Comparison of ENCODE assay signal across 21 cellular contexts in the genomic region with DNA sequence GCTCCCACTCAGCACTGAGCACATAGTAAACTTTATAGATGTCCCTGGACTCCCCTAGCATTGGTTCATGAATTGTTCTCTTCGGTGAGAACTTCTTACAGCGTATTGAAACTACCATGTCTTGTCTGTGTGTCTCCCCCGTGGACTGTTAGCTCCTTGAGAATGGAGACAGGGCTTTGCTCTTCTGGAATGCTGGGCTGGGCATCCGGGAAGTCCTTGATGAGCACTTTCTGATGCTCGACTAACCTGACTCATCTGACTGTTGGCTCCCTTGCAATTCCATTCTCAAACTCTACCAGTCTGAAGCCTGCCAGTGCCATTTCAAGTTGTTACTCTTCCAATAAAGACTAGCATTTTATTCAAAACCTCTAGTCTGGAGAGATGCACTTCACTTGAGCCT. TPM values are rescaled to one million over a fixed set of nuclear protein-coding genes. Genes with fewer than 3 reads are reported as not detected.
DNase-seq lines count a peak whose midpoint lies in the region; ATAC-seq, FAIRE-seq and TF ChIP-seq lines count a peak whose summit lies in the region.
"Had no signal": no experiment of that assay in that cellular context is flagged by ENCODE, and none has a peak within 500 bp of the region (broad histone marks: within the 10 kb centered on the region; RNA-seq: fewer than 3 reads in every experiment).

No MANE protein-coding gene starts in this region.

- no peak for FAIRE-seq in astrocyte (lab: Jason Lieb, UNC)
- FAIRE-seq: H54 had no signal

- no peaks in the 10 kb centered on the region for H3K79me2 ChIP-seq in astrocyte (ENCODE audit: insufficient read depth, low read length)

- H3K4me1 ChIP-seq in astrocyte (ENCODE audit: insufficient read depth, low read length) (peaks cover 35% of the 10 kb centered on the region), foreskin keratinocyte (peaks cover 15% of the 10 kb centered on the region)

- no peak overlapping the region for H3K4me3 ChIP-seq in astrocyte (ENCODE audit: insufficient read depth, low read depth, low read length)
- H3K4me3 ChIP-seq: left ventricle myocardium inferior had no signal

- H3K9me3 ChIP-seq in astrocyte (ENCODE audit: insufficient read depth, low read depth, low read length) = no peaks in the 10 kb centered on the region
- H3K9me3 ChIP-seq: left ventricle myocardium inferior had no signal

- H3K36me3 Mint-ChIP-seq in astrocyte (ENCODE audit: low read depth, unreplicated experiment) = peaks cover 2% of the 10 kb centered on the region
- H3K36me3 Mint-ChIP-seq: natural killer cell, type B pancreatic cell had no signal

- TF ChIP-seq CTCF in astrocyte (IDR thresholded peaks at IDR 0.05; ENCODE audit: insufficient read depth, low read depth, low read length) (no peak), foreskin keratinocyte (conservative IDR thresholded peaks at IDR 0.05) (no peak)

- no peaks in the 10 kb centered on the region for H3K27me3 ChIP-seq in astrocyte (ENCODE audit: insufficient read depth, low read length)
- no peaks in the 10 kb centered on the region for H3K27me3 ChIP-seq in foreskin keratinocyte

- peak overlapping the region; percentile 42 for H3K4me2 ChIP-seq in astrocyte (ENCODE audit: low read length)
- H3K4me2 ChIP-seq: KMS-11 had no signal

- H3K27ac Mint-ChIP-seq in astrocyte (ENCODE audit: unreplicated experiment) = peak overlapping the region; percentile 38
- H3K27ac Mint-ChIP-seq: natural killer cell, type B pancreatic cell had no signal

- H3K4me1 Mint-ChIP-seq in astrocyte (ENCODE audit: low read depth, unreplicated experiment) = peaks cover 28% of the 10 kb centered on the region
- H3K4me1 Mint-ChIP-seq: natural killer cell had no signal

- no peaks in the 10 kb centered on the region for H3K27me3 Mint-ChIP-seq in astrocyte (ENCODE audit: low read depth, unreplicated experiment)
- H3K27me3 Mint-ChIP-seq: type B pancreatic cell had no signal

- ATAC-seq in foreskin keratinocyte (peak; percentile 69), HG02884 (IDR thresholded peaks at IDR 0.05; ENCODE audit: unreplicated experiment) (no peak)
- ATAC-seq: natural killer cell had no signal

- no peaks in the 10 kb centered on the region for H3K36me3 ChIP-seq in astrocyte (ENCODE audit: insufficient read depth, low read length)
- H3K36me3 ChIP-seq: left ventricle myocardium inferior had no signal

- H3K4me3 Mint-ChIP-seq in astrocyte (ENCODE audit: unreplicated experiment) = no peak overlapping the region
- H3K4me3 Mint-ChIP-seq: natural killer cell, type B pancreatic cell had no signal

- H4K20me1 ChIP-seq in astrocyte (ENCODE audit: insufficient read depth, low read length) = no peaks in the 10 kb centered on the region

- DNase-seq in A172 (ENCODE audit: low spot score) = peak; percentile 88
- DNase-seq in LHCN-M2 (ENCODE audit: low read depth) = peak; percentile 62
- peak; percentile 78 for DNase-seq in astrocyte (ENCODE audit: low read depth)
- peak; percentile 53 to 80 for DNase-seq in foreskin keratinocyte
- no peak for DNase-seq in Ammon's horn (ENCODE audit: low spot score)
- no peak for DNase-seq in NCI-H2029 treated with DMSO at 0.1 percent for 48 hours (lab: John Stamatoyannopoulos, UW)
- DNase-seq in GOT3 (lab: John Stamatoyannopoulos, UW) = no peak
- DNase-seq: 8988T; activated naive CD4-positive, alpha-beta T cell treated with anti-CD3 and anti-CD28 coated beads, Interleukin-2, amount 50 U/mL, for 16 hours; cerebellar nuclear complex; hippocampal formation; left ventricle myocardium inferior; natural killer cell; NCI-H146; NCI-H510A; stimulated activated CD4-positive, alpha-beta T cell treated with anti-CD3 and anti-CD28 coated beads, Interleukin-4, amount 100 ng/mL, for 24 hours; T-helper 1 cell had no signal

- no peak overlapping the region for H3K9ac ChIP-seq in astrocyte (ENCODE audit: low read length)
- H3K9ac ChIP-seq: KMS-11 had no signal

- H3K27ac ChIP-seq in astrocyte (ENCODE audit: low read depth, low read length) = peak overlapping the region; percentile 23
- no peak overlapping the region for H3K27ac ChIP-seq in foreskin keratinocyte
- H3K27ac ChIP-seq: KMS-11, left ventricle myocardium inferior had no signal

- no peaks in the 10 kb centered on the region for H3K9me3 Mint-ChIP-seq in astrocyte (ENCODE audit: unreplicated experiment)
- H3K9me3 Mint-ChIP-seq: natural killer cell, type B pancreatic cell had no signal

- H2AFZ ChIP-seq in astrocyte (ENCODE audit: low read depth, low read length) = peak overlapping the region; percentile 11

RNA-seq across cellular contexts. Expression of a gene that starts 15.0 kb away (rescaled TPM):
- total RNA-seq in A172 (2014; rRNA removed; shearing (Covaris generic)) = 201 and 255 TPM in 2 replicates
- total RNA-seq in LHCN-M2 (2014; rRNA removed) (82.8 and 85.9 TPM in 2 replicates), astrocyte (199 and 202 TPM in 2 replicates), foreskin keratinocyte (70.9 and 71.2 TPM in 2 replicates)
- 92.3 TPM for polyA plus RNA-seq in LHCN-M2 (2012)
- 86.7 and 95.1 TPM in 2 replicates for polyA plus RNA-seq in foreskin keratinocyte

RNA-seq across cellular contexts. Expression of a gene that starts 28.5 kb away (rescaled TPM):
- 9.2 and 17.4 TPM in 2 replicates for total RNA-seq in A172 (2014; rRNA removed; shearing (Covaris generic))
- total RNA-seq in LHCN-M2 (2014; rRNA removed) (1.8 and 1.9 TPM in 2 replicates), astrocyte (257 and 272 TPM in 2 replicates), foreskin keratinocyte (12.1 and 15.0 TPM in 2 replicates)
- polyA plus RNA-seq in LHCN-M2 (2012) = 5.0 TPM
- 8.4 and 10.2 TPM in 2 replicates for polyA plus RNA-seq in foreskin keratinocyte

RNA-seq across cellular contexts. Expression of a gene that starts 42.1 kb away (rescaled TPM):
- not detected in 2 replicates for total RNA-seq in A172 (2014; rRNA removed; shearing (Covaris generic))
- total RNA-seq in LHCN-M2 (2014; rRNA removed) (not detected in 2 replicates), astrocyte (0.25 TPM in 1 of 2 replicates, not detected in the other), foreskin keratinocyte (0.04 TPM in 1 of 2 replicates, not detected in the other)
- polyA plus RNA-seq in LHCN-M2 (2012) = not detected
- 0.08 TPM in 1 of 2 replicates, not detected in the other for polyA plus RNA-seq in foreskin keratinocyte
- total RNA-seq: natural killer cell had no signal

Comparison
In these comparisons a context has a peak if more than half of its experiments do, and no peak if none do; other contexts are left out.
1. DNase-seq: peak in A172 (single experiment), LHCN-M2 (single experiment), astrocyte (single experiment) and foreskin keratinocyte (2 of 2); none in Ammon's horn (single experiment), NCI-H2029 treated with DMSO at 0.1 percent for 48 hours (single experiment) and GOT3 (single experiment).
2. RNA of a gene that starts 28.5 kb away (total RNA-seq): 257 to 272 TPM in astrocyte; 9.2 to 17.4 TPM in A172, 12.1 to 15.0 TPM in foreskin keratinocyte and 1.8 to 1.9 TPM in LHCN-M2; every median in the first group is over 10 times any median in the second.